In the genomic region with DNA sequence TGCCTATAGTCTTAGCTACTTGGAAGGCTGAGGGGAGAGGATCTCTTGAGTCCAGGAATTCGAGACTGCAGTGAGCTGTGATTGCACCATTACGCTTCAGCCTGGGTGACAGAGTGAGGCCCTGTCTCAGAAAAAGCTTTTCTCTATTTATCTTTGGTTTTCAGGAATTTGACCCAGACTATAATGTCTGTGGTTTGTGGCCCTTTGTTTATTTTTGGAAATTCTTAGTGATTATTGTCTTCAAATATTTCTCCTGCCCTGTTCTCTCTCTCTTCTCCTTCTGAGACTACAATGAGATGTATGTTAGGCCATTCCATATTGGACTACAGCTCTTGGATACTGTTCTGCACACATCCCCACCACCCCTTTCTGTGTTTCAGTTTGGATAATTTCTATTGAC, we compare ENCODE assay signal across 13 cellular contexts. TPM values are rescaled to one million over a fixed set of nuclear protein-coding genes. Genes with fewer than 3 reads are reported as not detected.
"Had no signal": no experiment of that assay in that cellular context is flagged by ENCODE, and none has a peak within 500 bp of the region (broad histone marks: within the 10 kb centered on the region; RNA-seq: fewer than 3 reads in every experiment).

No MANE protein-coding gene starts in this region.

- H3K9me3 ChIP-seq: body of pancreas had no signal

- DNase-seq: activated CD4-positive, alpha-beta T cell treated with anti-CD3 and anti-CD28 coated beads for 4 hours; activated CD8-positive, alpha-beta memory T cell treated with anti-CD3 and anti-CD28 coated beads, Interleukin-2, amount 50 U/mL, for 4 hours; activated CD8-positive, alpha-beta T cell treated with anti-CD3 and anti-CD28 coated beads for 36 hours; activated naive CD4-positive, alpha-beta T cell treated with Interleukin-2 at 50 U/mL for 16 hours; activated naive CD8-positive, alpha-beta T cell treated with anti-CD3 and anti-CD28 coated beads, Interleukin-2, amount 50 U/mL, for 24 hours; body of pancreas; dermis blood vessel endothelial cell; stimulated activated CD4-positive, alpha-beta T cell treated with anti-CD3 and anti-CD28 coated beads, Interleukin-2, amount 100 ng/mL, for 48 hours; stimulated activated naive CD4-positive, alpha-beta T cell treated with Interleukin-2 at 50 U/mL for 16 hours; T-helper 1 cell had no signal

- H3K27ac ChIP-seq: body of pancreas had no signal

- H3K4me1 ChIP-seq: body of pancreas had no signal

- H3K4me3 ChIP-seq: body of pancreas had no signal

RNA-seq across cellular contexts. Expression of a gene that starts 4.7 kb away (rescaled TPM):
- total RNA-seq: body of pancreas, dermis blood vessel endothelial cell, osteocyte had no signal

RNA-seq across cellular contexts. Expression of a gene that starts 24.7 kb away (rescaled TPM):
- total RNA-seq: activated CD8-positive, alpha-beta T cell treated with anti-CD3 and anti-CD28 coated beads for 36 hours; dermis blood vessel endothelial cell; epithelial cell of proximal tubule; osteocyte had no signal

RNA-seq across cellular contexts. Expression of a gene that starts 45.9 kb away (rescaled TPM):
- total RNA-seq: activated CD8-positive, alpha-beta T cell treated with anti-CD3 and anti-CD28 coated beads for 36 hours; dermis blood vessel endothelial cell; epithelial cell of proximal tubule; left lobe of liver; osteocyte had no signal
